Comparison of ENCODE assay signal across 11 cellular contexts in the genomic region with DNA sequence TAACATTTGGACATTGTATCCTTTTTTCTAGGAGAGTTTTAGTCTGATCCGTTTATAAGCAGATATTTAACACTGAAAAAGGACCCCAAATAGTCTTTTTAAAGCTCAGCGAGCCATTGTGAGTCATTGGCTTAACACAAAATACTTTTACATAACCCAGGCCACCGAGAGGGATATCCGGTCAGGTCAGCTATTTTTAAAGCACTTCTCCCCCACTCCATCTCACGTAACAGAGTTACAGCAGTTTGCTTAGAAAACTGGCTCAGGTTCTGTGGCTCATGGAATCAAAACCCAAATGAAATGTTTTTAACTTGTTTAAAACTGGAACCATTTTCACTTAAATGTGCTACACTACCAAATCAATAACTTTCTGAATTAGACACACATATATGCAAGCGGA. TPM values are rescaled to one million over a fixed set of nuclear protein-coding genes. Genes with fewer than 3 reads are reported as not detected.
DNase-seq lines count a peak whose midpoint lies in the region; ATAC-seq lines count a peak whose summit lies in the region.
"Had no signal": no experiment of that assay in that cellular context is flagged by ENCODE, and none has a peak within 500 bp of the region (broad histone marks: within the 10 kb centered on the region; RNA-seq: fewer than 3 reads in every experiment).

No MANE protein-coding gene starts in this region.

- intact Hi-C loops in activated T-helper 2 cell treated with anti-CD3 and anti-CD28 coated beads, Interferon-gamma antibody, Interleukin-2, Interleukin-4, amounts not matched to agents 10 μg/mL and 5 μg/mL and 100 μg/mL, durations not matched to agents 14 hours and 24 hours and 36 hours (cut with micrococcal nuclease), result no loop called here

- peak; percentile 67 for ATAC-seq in GM21381 (IDR thresholded peaks at IDR 0.05; ENCODE audit: unreplicated experiment)

- no peaks in the 10 kb centered on the region for H3K4me1 Mint-ChIP-seq in activated T-helper 2 cell treated with anti-CD3 and anti-CD28 coated beads, Interferon-gamma antibody, Interleukin-2, Interleukin-4, amounts not matched to agents 10 μg/mL and 5 μg/mL and 100 μg/mL, durations not matched to agents 14 hours and 24 hours and 36 hours (ENCODE audit: low read depth)
- H3K4me1 Mint-ChIP-seq: central memory CD8-positive, alpha-beta T cell had no signal

- H3K27me3 Mint-ChIP-seq in activated T-helper 2 cell treated with anti-CD3 and anti-CD28 coated beads, Interferon-gamma antibody, Interleukin-2, Interleukin-4, amounts not matched to agents 10 μg/mL and 5 μg/mL and 100 μg/mL, durations not matched to agents 14 hours and 24 hours and 36 hours (ENCODE audit: low read depth), result peaks cover 16% of the 10 kb centered on the region

- H3K27ac Mint-ChIP-seq in activated T-helper 2 cell treated with anti-CD3 and anti-CD28 coated beads, Interferon-gamma antibody, Interleukin-2, Interleukin-4, amounts not matched to agents 10 μg/mL and 5 μg/mL and 100 μg/mL, durations not matched to agents 14 hours and 24 hours and 36 hours, result no peak overlapping the region

- no peaks in the 10 kb centered on the region for H3K36me3 Mint-ChIP-seq in activated T-helper 2 cell treated with anti-CD3 and anti-CD28 coated beads, Interferon-gamma antibody, Interleukin-2, Interleukin-4, amounts not matched to agents 10 μg/mL and 5 μg/mL and 100 μg/mL, durations not matched to agents 14 hours and 24 hours and 36 hours (ENCODE audit: low read depth)

- peak; percentile 25 for DNase-seq in HS-5 (ENCODE audit: low read depth)
- DNase-seq in fibroblast of peridontal ligament (ENCODE audit: extremely low read depth), result peak; percentile 41
- peak; percentile 38 for DNase-seq in stromal cell of bone marrow (ENCODE audit: low read depth)
- DNase-seq in epidermal melanocyte (ENCODE audit: insufficient read length, low spot score), result no peak
- DNase-seq in activated T-helper 2 cell treated with anti-CD3 and anti-CD28 coated beads, Interferon-gamma antibody, Interleukin-2, Interleukin-4, amounts not matched to agents 10 μg/mL and 5 μg/mL and 100 μg/mL, durations not matched to agents 14 hours and 24 hours and 36 hours (ENCODE audit: low spot score), result no peak
- DNase-seq in NCI-H1694 (lab: John Stamatoyannopoulos, UW), result no peak
- DNase-seq in NCI-H1048 (lab: John Stamatoyannopoulos, UW), result no peak
- DNase-seq: mammary epithelial cell, NCI-H1092 had no signal

- H3K4me3 Mint-ChIP-seq in activated T-helper 2 cell treated with anti-CD3 and anti-CD28 coated beads, Interferon-gamma antibody, Interleukin-2, Interleukin-4, amounts not matched to agents 10 μg/mL and 5 μg/mL and 100 μg/mL, durations not matched to agents 14 hours and 24 hours and 36 hours (ENCODE audit: low read depth), result no peak overlapping the region
- H3K4me3 Mint-ChIP-seq: central memory CD8-positive, alpha-beta T cell had no signal

- H3K9me3 Mint-ChIP-seq in activated T-helper 2 cell treated with anti-CD3 and anti-CD28 coated beads, Interferon-gamma antibody, Interleukin-2, Interleukin-4, amounts not matched to agents 10 μg/mL and 5 μg/mL and 100 μg/mL, durations not matched to agents 14 hours and 24 hours and 36 hours, result no peaks in the 10 kb centered on the region
- H3K9me3 Mint-ChIP-seq: central memory CD8-positive, alpha-beta T cell had no signal

RNA-seq across cellular contexts. Expression of gene COL4A3, which starts 23.9 kb away (rescaled TPM):
- total RNA-seq in activated T-helper 2 cell treated with anti-CD3 and anti-CD28 coated beads, Interferon-gamma antibody, Interleukin-2, Interleukin-4, amounts not matched to agents 10 μg/mL and 5 μg/mL and 100 μg/mL, durations not matched to agents 14 hours and 24 hours and 36 hours, result not detected in 2 replicates
- total RNA-seq: mammary epithelial cell had no signal

RNA-seq across cellular contexts. Expression of gene COL4A4, which starts 24.3 kb away (rescaled TPM):
- not detected in 2 replicates for total RNA-seq in activated T-helper 2 cell treated with anti-CD3 and anti-CD28 coated beads, Interferon-gamma antibody, Interleukin-2, Interleukin-4, amounts not matched to agents 10 μg/mL and 5 μg/mL and 100 μg/mL, durations not matched to agents 14 hours and 24 hours and 36 hours

Comparison
In these comparisons a context has a peak if more than half of its experiments do, and no peak if none do; other contexts are left out.
1. DNase-seq: peak in HS-5 (single experiment), fibroblast of peridontal ligament (single experiment) and stromal cell of bone marrow (single experiment); none in epidermal melanocyte (single experiment), activated T-helper 2 cell treated with anti-CD3 and anti-CD28 coated beads, Interferon-gamma antibody, Interleukin-2, Interleukin-4, amounts not matched to agents 10 μg/mL and 5 μg/mL and 100 μg/mL, durations not matched to agents 14 hours and 24 hours and 36 hours (single experiment), NCI-H1694 (single experiment) and NCI-H1048 (single experiment).